In the genomic region with DNA sequence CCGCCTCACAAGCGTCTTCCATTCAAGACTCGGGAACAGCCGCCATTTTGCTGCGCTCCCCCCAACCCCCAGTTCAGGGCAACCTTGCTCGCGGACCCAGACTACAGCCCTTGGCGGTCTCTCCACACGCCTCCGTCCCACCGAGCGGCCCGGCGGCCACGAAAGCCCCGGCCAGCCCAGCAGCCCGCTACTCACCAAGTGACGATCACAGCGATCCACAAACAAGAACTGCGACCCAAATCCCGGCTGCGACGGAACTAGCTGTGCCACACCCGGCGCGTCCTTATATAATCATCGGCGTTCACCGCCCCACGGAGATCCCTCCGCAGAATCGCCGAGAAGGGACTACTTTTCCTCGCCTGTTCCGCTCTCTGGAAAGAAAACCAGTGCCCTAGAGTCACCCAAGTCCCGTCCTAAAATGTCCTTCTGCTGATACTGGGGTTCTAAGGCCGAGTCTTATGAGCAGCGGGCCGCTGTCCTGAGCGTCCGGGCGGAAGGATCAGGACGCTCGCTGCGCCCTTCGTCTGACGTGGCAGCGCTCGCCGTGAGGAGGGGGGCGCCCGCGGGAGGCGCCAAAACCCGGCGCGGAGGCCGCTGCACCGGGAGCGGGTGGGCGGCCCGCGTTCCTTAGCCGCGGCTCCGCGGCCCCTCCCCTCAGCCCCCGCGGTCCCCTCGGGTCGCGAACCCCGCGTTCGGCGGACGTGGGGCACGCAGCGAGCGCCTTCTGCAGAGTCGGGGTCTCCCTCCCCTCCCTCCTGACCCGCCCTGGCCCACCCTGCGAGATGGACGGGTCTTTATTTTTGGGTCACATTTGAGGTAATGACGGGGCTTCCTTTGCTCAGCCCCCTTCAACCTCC, we compare ENCODE assay signal across 1 cellular context.
A peak's percentile ranks its signal among the peaks of the same experiment; 100 is the strongest.
TF ChIP-seq lines count a peak whose summit lies in the region.

A gene (minus strand): TSS at position 259 of the 857 bp plus-strand sequence. CDS start 879 bp downstream, outside the sequence.

TF ChIP-seq in IMR-90, 13 proteins besides CTCF, POLR2A, EP300 and RAD21:
- 0 out of 2 replicates have a peak, but pooled peaks have one; percentile 3 for TF ChIP-seq RFX5 (IDR thresholded peaks at IDR 0.05; ENCODE audit: low read depth, low read length)
- TF ChIP-seq MXI1 (IDR thresholded peaks at IDR 0.05; ENCODE audit: borderline replicate concordance, low read depth, low read length), result no peak
- peak; percentile 36 for TF ChIP-seq FOS (IDR thresholded peaks at IDR 0.05; ENCODE audit: low read depth, low read length)
- TF ChIP-seq MAFK (IDR thresholded peaks at IDR 0.05; ENCODE audit: low read depth, low read length), result no peak
- TF ChIP-seq RCOR1 (IDR thresholded peaks at IDR 0.05; ENCODE audit: insufficient replicate concordance, low read length), result no peak
- peak; percentile 97 for TF ChIP-seq MAZ (IDR thresholded peaks at IDR 0.05; ENCODE audit: borderline replicate concordance, low read depth, low read length)
- TF ChIP-seq NFE2L2 (IDR thresholded peaks at IDR 0.05; ENCODE audit: low read depth, low read length), result no peak; the same call in 1 of the 2 replicates
- no peak for TF ChIP-seq BHLHE40 (IDR thresholded peaks at IDR 0.05; ENCODE audit: low read depth, low read length)
- TF ChIP-seq, protein P1, sequence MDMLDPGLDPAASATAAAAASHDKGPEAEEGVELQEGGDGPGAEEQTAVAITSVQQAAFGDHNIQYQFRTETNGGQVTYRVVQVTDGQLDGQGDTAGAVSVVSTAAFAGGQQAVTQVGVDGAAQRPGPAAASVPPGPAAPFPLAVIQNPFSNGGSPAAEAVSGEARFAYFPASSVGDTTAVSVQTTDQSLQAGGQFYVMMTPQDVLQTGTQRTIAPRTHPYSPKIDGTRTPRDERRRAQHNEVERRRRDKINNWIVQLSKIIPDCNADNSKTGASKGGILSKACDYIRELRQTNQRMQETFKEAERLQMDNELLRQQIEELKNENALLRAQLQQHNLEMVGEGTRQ (IDR thresholded peaks at IDR 0.05; ENCODE audit: low read depth, low read length), result no peak
- TF ChIP-seq, protein P2, sequence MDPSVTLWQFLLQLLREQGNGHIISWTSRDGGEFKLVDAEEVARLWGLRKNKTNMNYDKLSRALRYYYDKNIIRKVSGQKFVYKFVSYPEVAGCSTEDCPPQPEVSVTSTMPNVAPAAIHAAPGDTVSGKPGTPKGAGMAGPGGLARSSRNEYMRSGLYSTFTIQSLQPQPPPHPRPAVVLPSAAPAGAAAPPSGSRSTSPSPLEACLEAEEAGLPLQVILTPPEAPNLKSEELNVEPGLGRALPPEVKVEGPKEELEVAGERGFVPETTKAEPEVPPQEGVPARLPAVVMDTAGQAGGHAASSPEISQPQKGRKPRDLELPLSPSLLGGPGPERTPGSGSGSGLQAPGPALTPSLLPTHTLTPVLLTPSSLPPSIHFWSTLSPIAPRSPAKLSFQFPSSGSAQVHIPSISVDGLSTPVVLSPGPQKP (IDR thresholded peaks at IDR 0.05; ENCODE audit: borderline replicate concordance, low read depth, low read length), result no peak
- TF ChIP-seq CEBPB (IDR thresholded peaks at IDR 0.05; ENCODE audit: low read depth, low read length), result no peak; the same call in 1 of the 2 replicates
- no peak for TF ChIP-seq CHD1 (IDR thresholded peaks at IDR 0.05; ENCODE audit: low read depth, low read length)
- no peak for TF ChIP-seq SMC3 (IDR thresholded peaks at IDR 0.05; ENCODE audit: low read depth, low read length)
